ENCODE assay signal across 11 cellular contexts in genomic region chr17:7444682-7445010, GRCh38. TPM values are rescaled to one million over a fixed set of nuclear protein-coding genes. Genes with fewer than 3 reads are reported as not detected.
DNase-seq lines count a peak whose midpoint lies in the region; ATAC-seq and TF ChIP-seq lines count a peak whose summit lies in the region.
"Had no signal": no experiment of that assay in that cellular context is flagged by ENCODE, and none has a peak within 500 bp of the region (broad histone marks: within the 10 kb centered on the region; RNA-seq: fewer than 3 reads in every experiment).

No MANE protein-coding gene starts in this region.

- H3K9ac ChIP-seq in HUES6 (ENCODE audit: low read length), result no peak overlapping the region

- DNase-seq in A673 (ENCODE audit: low spot score) (no peak), mesothelial cell of epicardium (ENCODE audit: low spot score in 2 of 2, unreplicated experiment in 2 of 2) (no peak)
- no peak for DNase-seq in activated naive CD8-positive, alpha-beta T cell treated with anti-CD3 and anti-CD28 coated beads, Interleukin-2, amount 10 ng/mL, durations not matched to agents 7 days and 5 days
- DNase-seq in activated CD8-positive, alpha-beta memory T cell treated with anti-CD3 and anti-CD28 coated beads for 24 hours, result no peak
- DNase-seq: activated CD4-positive, CD25-positive, alpha-beta regulatory T cell treated with anti-CD3 and anti-CD28 coated beads, Interleukin-2, amount 50 U/mL, for 72 hours; HFFc6 had no signal

- H3K27ac ChIP-seq in A673 (ENCODE audit: low read depth, low read length, poor library complexity, severe bottlenecking), result peak overlapping the region; percentile 51
- H3K27ac ChIP-seq in HUES6 (ENCODE audit: low read depth, low read length), result no peak overlapping the region

- peaks cover 35% of the 10 kb centered on the region for H3K36me3 Mint-ChIP-seq in activated naive CD8-positive, alpha-beta T cell treated with anti-CD3 and anti-CD28 coated beads, Interleukin-2, amount 10 ng/mL, durations not matched to agents 7 days and 5 days
- peaks cover 9% of the 10 kb centered on the region for H3K36me3 Mint-ChIP-seq in mesothelial cell of epicardium

- CTCF ChIA-PET in A673 (lab: Charles Lee), result no interaction called here

- H3K4me1 Mint-ChIP-seq in activated naive CD8-positive, alpha-beta T cell treated with anti-CD3 and anti-CD28 coated beads, Interleukin-2, amount 10 ng/mL, durations not matched to agents 7 days and 5 days, result peaks cover 29% of the 10 kb centered on the region
- H3K4me1 Mint-ChIP-seq in mesothelial cell of epicardium, result peaks cover 44% of the 10 kb centered on the region

- peaks cover 2% of the 10 kb centered on the region for H3K9me3 Mint-ChIP-seq in activated naive CD8-positive, alpha-beta T cell treated with anti-CD3 and anti-CD28 coated beads, Interleukin-2, amount 10 ng/mL, durations not matched to agents 7 days and 5 days
- H3K9me3 Mint-ChIP-seq in mesothelial cell of epicardium, result no peaks in the 10 kb centered on the region
- H3K9me3 Mint-ChIP-seq: HFFc6 had no signal

- ATAC-seq in activated naive CD8-positive, alpha-beta T cell treated with anti-CD3 and anti-CD28 coated beads, Interleukin-2, amount 10 ng/mL, durations not matched to agents 7 days and 5 days (ENCODE audit: low read depth), result no peak
- ATAC-seq in HG03520 (IDR thresholded peaks at IDR 0.05; ENCODE audit: unreplicated experiment) (no peak), HG02970 (IDR thresholded peaks at IDR 0.05; ENCODE audit: low FRiP score, unreplicated experiment) (no peak), GM21390 (IDR thresholded peaks at IDR 0.05; ENCODE audit: unreplicated experiment) (no peak)

- H3K27me3 ChIP-seq in A673 (replicated peaks; ENCODE audit: insufficient read depth, low read depth, low read length, poor library complexity), result no peaks in the 10 kb centered on the region
- peaks cover 34% of the 10 kb centered on the region for H3K27me3 ChIP-seq in HUES6 (ENCODE audit: control insufficient read depth, insufficient read depth, low read length)

- POLR2A ChIA-PET in A673 (lab: Charles Lee; ENCODE audit: low non-redundant PET), result no interaction called here
- POLR2A ChIA-PET in activated naive CD8-positive, alpha-beta T cell treated with anti-CD3 and anti-CD28 coated beads, Interleukin-2, amount 10 ng/mL, durations not matched to agents 7 days and 5 days (lab: Charles Lee), result interaction anchor here (0.6 to 7.9 kb wide), 6 partner anchors 9 to 881 kb away, joined by 3 to 60 read pairs (median 14); partner anchors contain the start of genes POLR2A, TMEM102, TMEM256 and ZBTB4

- intact Hi-C loops in A673 (cut with micrococcal nuclease; ENCODE audit: unreplicated experiment), result no loop called here

- peaks cover 24% of the 10 kb centered on the region for H3K27me3 Mint-ChIP-seq in activated naive CD8-positive, alpha-beta T cell treated with anti-CD3 and anti-CD28 coated beads, Interleukin-2, amount 10 ng/mL, durations not matched to agents 7 days and 5 days
- peaks cover 24% of the 10 kb centered on the region for H3K27me3 Mint-ChIP-seq in mesothelial cell of epicardium (ENCODE audit: low read depth)

- H3K4me1 ChIP-seq in A673 (ENCODE audit: insufficient read depth, low read length, poor library complexity, severe bottlenecking), result peaks cover 29% of the 10 kb centered on the region
- H3K4me1 ChIP-seq in HUES6 (ENCODE audit: control insufficient read depth, insufficient read depth, low read length), result peaks cover 27% of the 10 kb centered on the region

- H3K4me3 Mint-ChIP-seq in activated naive CD8-positive, alpha-beta T cell treated with anti-CD3 and anti-CD28 coated beads, Interleukin-2, amount 10 ng/mL, durations not matched to agents 7 days and 5 days, result peak overlapping the region; percentile 80
- H3K4me3 Mint-ChIP-seq in mesothelial cell of epicardium, result peak overlapping the region; percentile 75

- BruUV-seq in A673 (replicated peaks; lab: Mats Ljungman, UMichigan), result no TSS peak

- no peak overlapping the region for H3K4me3 ChIP-seq in A673 (ENCODE audit: low read depth, low read length, poor library complexity, severe bottlenecking)
- H3K4me3 ChIP-seq in HUES6 (ENCODE audit: low read depth, low read length), result peak overlapping the region; percentile 75

- H3K36me3 ChIP-seq in A673 (ENCODE audit: insufficient read depth, low read length, poor library complexity, severe bottlenecking), result no peaks in the 10 kb centered on the region
- H3K36me3 ChIP-seq in HUES6 (ENCODE audit: control insufficient read depth, insufficient read depth, low read length), result no peaks in the 10 kb centered on the region

- H3K9me3 ChIP-seq in A673 (ENCODE audit: low read depth, low read length, poor library complexity, severe bottlenecking), result no peaks in the 10 kb centered on the region
- H3K9me3 ChIP-seq in HUES6 (ENCODE audit: control insufficient read depth, insufficient read depth, low read depth, low read length), result no peaks in the 10 kb centered on the region

- no peak for TF ChIP-seq CTCF in A673 (conservative IDR thresholded peaks at IDR 0.05; ENCODE audit: low read depth, low read length)
- TF ChIP-seq CTCF in mesothelial cell of epicardium (IDR thresholded peaks at IDR 0.05; ENCODE audit: unreplicated experiment), result no peak

- no peak overlapping the region for H3K27ac Mint-ChIP-seq in activated naive CD8-positive, alpha-beta T cell treated with anti-CD3 and anti-CD28 coated beads, Interleukin-2, amount 10 ng/mL, durations not matched to agents 7 days and 5 days
- peak overlapping the region; percentile 81 for H3K27ac Mint-ChIP-seq in mesothelial cell of epicardium
- H3K27ac Mint-ChIP-seq: HFFc6 had no signal

RNA-seq across cellular contexts. Expression of gene CHRNB1, which starts 0.2 kb away (rescaled TPM):
- total RNA-seq in A673 (2021) (5.2 and 8.6 TPM in 2 replicates), mesothelial cell of epicardium (15.9 to 17.7 TPM (median 16.0 TPM) in 3 replicates)
- total RNA-seq in activated naive CD8-positive, alpha-beta T cell treated with anti-CD3 and anti-CD28 coated beads, Interleukin-2, amount 10 ng/mL, durations not matched to agents 7 days and 5 days, result 10 to 100 TPM; 15.2 to 15.7 TPM

RNA-seq across cellular contexts. Expression of gene FGF11, which starts 5.3 kb away (rescaled TPM):
- total RNA-seq in A673 (2021) (18.2 and 24.6 TPM in 2 replicates), mesothelial cell of epicardium (24.8 to 26.8 TPM (median 26.5 TPM) in 3 replicates)
- total RNA-seq in activated naive CD8-positive, alpha-beta T cell treated with anti-CD3 and anti-CD28 coated beads, Interleukin-2, amount 10 ng/mL, durations not matched to agents 7 days and 5 days, result 10 to 100 TPM; 25.4 to 28.5 TPM

RNA-seq across cellular contexts. Expression of gene TMEM102, which starts 9.4 kb away (rescaled TPM):
- total RNA-seq in A673 (2021), result 3.2 and 4.7 TPM in 2 replicates
- 10 to 100 TPM; 15.7 to 17.7 TPM for total RNA-seq in activated naive CD8-positive, alpha-beta T cell treated with anti-CD3 and anti-CD28 coated beads, Interleukin-2, amount 10 ng/mL, durations not matched to agents 7 days and 5 days
- 9.7 to 10.2 TPM (median 10.2 TPM) in 3 replicates for total RNA-seq in mesothelial cell of epicardium

RNA-seq across cellular contexts. Expression of gene SPEM3, which starts 16.0 kb away (rescaled TPM):
- total RNA-seq in A673 (2021), result not detected in 2 replicates
- not detected for total RNA-seq in activated naive CD8-positive, alpha-beta T cell treated with anti-CD3 and anti-CD28 coated beads, Interleukin-2, amount 10 ng/mL, durations not matched to agents 7 days and 5 days
- not detected in 3 replicates for total RNA-seq in mesothelial cell of epicardium
- total RNA-seq: HFFc6, HT1080 had no signal

RNA-seq across cellular contexts. Expression of gene SPEM2, which starts 19.2 kb away (rescaled TPM):
- total RNA-seq in A673 (2021), result 0.24 TPM in 1 of 2 replicates, not detected in the other
- total RNA-seq in activated naive CD8-positive, alpha-beta T cell treated with anti-CD3 and anti-CD28 coated beads, Interleukin-2, amount 10 ng/mL, durations not matched to agents 7 days and 5 days, result not detected
- total RNA-seq in mesothelial cell of epicardium, result not detected in 3 replicates
- total RNA-seq: HFFc6, HT1080 had no signal
